In genomic region chr1:240608707-240609106, GRCh38 we compare ENCODE assay signal across 11 cellular contexts. TPM values are rescaled to one million over a fixed set of nuclear protein-coding genes. Genes with fewer than 3 reads are reported as not detected.
DNase-seq lines count a peak whose midpoint lies in the region; ATAC-seq and TF ChIP-seq lines count a peak whose summit lies in the region.
"Had no signal": no experiment of that assay in that cellular context is flagged by ENCODE, and none has a peak within 500 bp of the region (broad histone marks: within the 10 kb centered on the region; RNA-seq: fewer than 3 reads in every experiment).

No MANE protein-coding gene starts in this region.

- H3K27ac Mint-ChIP-seq in neural progenitor cell, result no peak overlapping the region
- H3K27ac Mint-ChIP-seq: activated B cell treated with CpG ODN at 0.5 μM for 24 hours had no signal

- H3K4me3 ChIP-seq in LNCaP clone FGC (ENCODE audit: low read depth, low read length) (no peak overlapping the region), choroid plexus epithelial cell (ENCODE audit: low read depth, low read length) (no peak overlapping the region), neural progenitor cell (no peak overlapping the region)

- no peak overlapping the region for H3K4me2 ChIP-seq in neural progenitor cell

- DNase-seq in EL (peak; percentile 17), LNCaP clone FGC (ENCODE audit: low read depth) (no peak), choroid plexus epithelial cell (ENCODE audit: low read depth) (no peak), neural progenitor cell (ENCODE audit: low spot score) (peak; percentile 42), dedifferentiated amniotic fluid mesenchymal stem cell (ENCODE audit: extremely low spot score) (no peak)
- no peak for DNase-seq in activated CD4-positive, alpha-beta T cell treated with anti-CD3 and anti-CD28 coated beads for 4 hours
- DNase-seq: activated B cell treated with CpG ODN at 0.5 μM for 24 hours, amniotic stem cell, NCI-H2107, psoas muscle had no signal

- H3K36me3 ChIP-seq in neural progenitor cell, result no peaks in the 10 kb centered on the region

- H3K4me3 Mint-ChIP-seq in neural progenitor cell, result no peak overlapping the region
- H3K4me3 Mint-ChIP-seq: activated B cell treated with CpG ODN at 0.5 μM for 24 hours had no signal

- no peaks in the 10 kb centered on the region for H3K9me3 Mint-ChIP-seq in neural progenitor cell
- H3K9me3 Mint-ChIP-seq: activated B cell treated with CpG ODN at 0.5 μM for 24 hours had no signal

- no peak for ATAC-seq in GM21529 (IDR thresholded peaks at IDR 0.05; ENCODE audit: unreplicated experiment)
- ATAC-seq: psoas muscle had no signal

- no peak overlapping the region for H2AFZ ChIP-seq in neural progenitor cell (replicated peaks)

- TF ChIP-seq CTCF in LNCaP clone FGC (IDR thresholded peaks at IDR 0.05; ENCODE audit: control insufficient read depth, extremely low read depth, insufficient read depth) (peak; percentile 17; the same call in 1 of the 2 replicates), choroid plexus epithelial cell (conservative IDR thresholded peaks at IDR 0.05; ENCODE audit: low read depth, low read length) (peak; percentile 55), neural progenitor cell (IDR thresholded peaks at IDR 0.05) (peak; percentile 61)

- no peaks in the 10 kb centered on the region for H4K20me1 ChIP-seq in neural progenitor cell (ENCODE audit: low read depth)

- H3K27ac ChIP-seq in neural progenitor cell, result no peak overlapping the region
- H3K27ac ChIP-seq: psoas muscle had no signal

- H3K4me1 Mint-ChIP-seq in neural progenitor cell, result peaks cover 23% of the 10 kb centered on the region

- H3K9ac ChIP-seq in neural progenitor cell, result no peak overlapping the region

- H3K27me3 ChIP-seq in neural progenitor cell, result peaks cover 42% of the 10 kb centered on the region

- H3K27me3 Mint-ChIP-seq in neural progenitor cell (ENCODE audit: insufficient read depth, low read depth), result peaks cover 7% of the 10 kb centered on the region

- H3K79me2 ChIP-seq in neural progenitor cell (ENCODE audit: low read depth), result no peaks in the 10 kb centered on the region

- no peaks in the 10 kb centered on the region for H3K9me3 ChIP-seq in neural progenitor cell (ENCODE audit: low read depth)
- H3K9me3 ChIP-seq: psoas muscle had no signal

- H3F3A ChIP-seq in neural progenitor cell (ENCODE audit: low read depth), result peaks cover 3% of the 10 kb centered on the region

- no peaks in the 10 kb centered on the region for H3K36me3 Mint-ChIP-seq in neural progenitor cell

- peaks cover 3% of the 10 kb centered on the region for H3K4me1 ChIP-seq in neural progenitor cell
- H3K4me1 ChIP-seq: psoas muscle had no signal

RNA-seq across cellular contexts. Expression of gene GREM2, which starts 3.2 kb away (rescaled TPM):
- not detected in 2 replicates for total RNA-seq in neural progenitor cell (ENCODE audit: low replicate concordance)
- total RNA-seq: activated B cell treated with CpG ODN at 0.5 μM for 24 hours had no signal

Comparison
In these comparisons a context has a peak if more than half of its experiments do, and no peak if none do; other contexts are left out.
1. DNase-seq: peak in EL (single experiment) and neural progenitor cell (single experiment); none in LNCaP clone FGC (single experiment), choroid plexus epithelial cell (single experiment), dedifferentiated amniotic fluid mesenchymal stem cell (single experiment) and activated CD4-positive, alpha-beta T cell treated with anti-CD3 and anti-CD28 coated beads for 4 hours (0 of 2).
2. Peak in every context shown above with its lines, with median percentiles within 50 percentile points of each other: CTCF ChIP-seq.